21 cellular contexts compared by ENCODE assay signal in the genomic region with DNA sequence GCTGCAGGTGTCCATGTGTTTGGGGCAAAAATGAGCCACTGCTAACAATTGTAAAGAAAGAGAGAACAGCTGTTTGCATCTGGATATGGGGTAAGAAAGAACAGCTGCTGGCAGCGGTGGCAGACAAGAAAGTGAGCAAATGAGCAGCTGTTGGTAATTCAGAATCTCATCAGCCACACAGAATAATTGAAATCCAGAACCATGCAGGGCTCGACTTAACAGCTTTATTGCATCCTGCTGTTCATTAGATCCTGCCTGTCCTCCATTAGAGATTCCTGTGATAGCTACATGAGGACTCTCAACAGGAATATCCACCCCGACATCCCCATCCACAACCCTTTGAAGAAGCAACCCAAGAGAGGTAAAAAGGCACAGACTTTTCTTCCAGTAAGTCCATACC.
DNase-seq lines count a peak whose midpoint lies in the region; ATAC-seq, FAIRE-seq and TF ChIP-seq lines count a peak whose summit lies in the region.
"Had no signal": no experiment of that assay in that cellular context is flagged by ENCODE, and none has a peak within 500 bp of the region (broad histone marks: within the 10 kb centered on the region; RNA-seq: fewer than 3 reads in every experiment).

No MANE protein-coding gene starts in this region.

- POLR2A ChIA-PET in SK-N-SH (lab: Yijun Ruan, JAX): no interaction called here
- POLR2A ChIA-PET in K562 (lab: Yijun Ruan, JAX): no interaction called here

- in situ Hi-C loops in K562 (cut with MboI): loop anchor here (10.0 kb wide), 1 partner anchor 175 kb away; no protein-coding TSS in a partner anchor

- H3K27ac ChIP-seq in SK-N-SH (ENCODE audit: low read depth in 2 of 2, low read length in 1 of 2): peak overlapping the region in 1 of 2 experiments; percentile 58; a peak in 1 of 4 replicates
- no peak overlapping the region for H3K27ac ChIP-seq in K562 (ENCODE audit: extremely low read depth, low read depth, low read length)
- H3K27ac ChIP-seq in mesendoderm (ENCODE audit: low read depth, low read length): no peak overlapping the region
- H3K27ac ChIP-seq: BLaER1 treated with 17β-estradiol and CSF1 and Interleukin-3, amounts not matched to agents 10 nM and 100 nM had no signal

- TF ChIP-seq POLR2A in K562 (conservative IDR thresholded peaks at IDR 0.05): no peak

- TF ChIP-seq EP300 in SK-N-SH (IDR thresholded peaks at IDR 0.05; ENCODE audit: borderline replicate concordance in 1 of 2, low read depth in 1 of 2, low read length in 1 of 2) (peak in 1 of 2 experiments; percentile 67; a peak in 1 of 4 replicates), K562 (IDR thresholded peaks at IDR 0.05; ENCODE audit: low read length) (no peak)

- H2BK5ac ChIP-seq in mesendoderm (ENCODE audit: low read length): no peak overlapping the region

- H3K4me3 Mint-ChIP-seq in activated T-helper 1 cell treated with anti-CD3 and anti-CD28 coated beads, Interleukin-12 subunit alpha, Interleukin-12 subunit beta, Interleukin-2, Interleukin-4 antibody, amounts not matched to agents 30 ng/mL and 10 ng/mL and 1 ng/mL, durations not matched to agents 14 hours and 24 hours and 36 hours: no peak overlapping the region
- H3K4me3 Mint-ChIP-seq: B cell; CD8-positive, alpha-beta T cell; IgD-negative memory B cell had no signal

- no peaks in the 10 kb centered on the region for H3K9me1 ChIP-seq in K562 (ENCODE audit: control insufficient read depth, insufficient read depth, low read length)

- H4K8ac ChIP-seq in mesendoderm (ENCODE audit: low read depth, low read length): no peak overlapping the region

- H3K9me2 ChIP-seq in SK-N-SH: no peaks in the 10 kb centered on the region

- no peaks in the 10 kb centered on the region for H3K27me3 Mint-ChIP-seq in activated T-helper 1 cell treated with anti-CD3 and anti-CD28 coated beads, Interleukin-12 subunit alpha, Interleukin-12 subunit beta, Interleukin-2, Interleukin-4 antibody, amounts not matched to agents 30 ng/mL and 10 ng/mL and 1 ng/mL, durations not matched to agents 14 hours and 24 hours and 36 hours (ENCODE audit: insufficient read depth)

- ATAC-seq in SK-N-SH treated with all-trans-retinoic acid at 6 μM for 48 hours: no peak
- no peak for ATAC-seq in K562
- no peak for ATAC-seq in HG03039 (IDR thresholded peaks at IDR 0.05; ENCODE audit: unreplicated experiment)
- ATAC-seq: CD8-positive, alpha-beta T cell had no signal

- no peaks in the 10 kb centered on the region for H3K27me3 ChIP-seq in SK-N-SH (ENCODE audit: insufficient read depth)
- H3K27me3 ChIP-seq in K562 (ENCODE audit: control insufficient read depth in 2 of 2, insufficient read depth in 2 of 2, low read length in 2 of 2): no peaks in the 10 kb centered on the region
- H3K27me3 ChIP-seq in mesendoderm (ENCODE audit: insufficient read depth, low read length, poor library complexity): no peaks in the 10 kb centered on the region
- H3K27me3 ChIP-seq: BLaER1 treated with 17β-estradiol and CSF1 and Interleukin-3, amounts not matched to agents 10 nM and 100 nM had no signal

- no peak overlapping the region for H2AFZ ChIP-seq in SK-N-SH (ENCODE audit: low read depth)
- H2AFZ ChIP-seq in K562 (ENCODE audit: low read depth, low read length): peak overlapping the region; percentile 70

- peak overlapping the region; percentile 39 for H3K18ac ChIP-seq in mesendoderm (ENCODE audit: low read length)

- H2BK15ac ChIP-seq in mesendoderm (replicated peaks; ENCODE audit: low read depth): no peak overlapping the region

- H3F3A ChIP-seq in SK-N-SH (replicated peaks; ENCODE audit: insufficient read depth): no peaks in the 10 kb centered on the region

- H4K20me1 ChIP-seq in SK-N-SH (ENCODE audit: insufficient read depth) (no peaks in the 10 kb centered on the region), K562 (replicated peaks; ENCODE audit: control insufficient read depth, insufficient read depth, low read length) (no peaks in the 10 kb centered on the region)
- H4K20me1 ChIP-seq: BLaER1 treated with 17β-estradiol and CSF1 and Interleukin-3, amounts not matched to agents 10 nM and 100 nM had no signal

- H3K56ac ChIP-seq in mesendoderm (ENCODE audit: low read length): no peak overlapping the region

- H2BK120ac ChIP-seq in mesendoderm (ENCODE audit: low read depth, low read length): no peak overlapping the region

- H3K9me3 ChIP-seq in SK-N-SH: no peaks in the 10 kb centered on the region
- H3K9me3 ChIP-seq in K562 (replicated peaks; ENCODE audit: control insufficient read depth, insufficient read depth, low read depth, low read length): no peaks in the 10 kb centered on the region
- H3K9me3 ChIP-seq: BLaER1 treated with 17β-estradiol and CSF1 and Interleukin-3, amounts not matched to agents 10 nM and 100 nM; HAP-1 had no signal

- H3K4me1 Mint-ChIP-seq in activated T-helper 1 cell treated with anti-CD3 and anti-CD28 coated beads, Interleukin-12 subunit alpha, Interleukin-12 subunit beta, Interleukin-2, Interleukin-4 antibody, amounts not matched to agents 30 ng/mL and 10 ng/mL and 1 ng/mL, durations not matched to agents 14 hours and 24 hours and 36 hours (ENCODE audit: low read depth): no peaks in the 10 kb centered on the region
- H3K4me1 Mint-ChIP-seq: B cell had no signal

- intact Hi-C loops in K562 (cut with micrococcal nuclease): no loop called here
- intact Hi-C loops in activated T-helper 1 cell treated with anti-CD3 and anti-CD28 coated beads, Interleukin-12 subunit alpha, Interleukin-12 subunit beta, Interleukin-2, Interleukin-4 antibody, amounts not matched to agents 30 ng/mL and 10 ng/mL and 1 ng/mL, durations not matched to agents 14 hours and 24 hours and 36 hours (cut with micrococcal nuclease): no loop called here

- H3K4me1 ChIP-seq in SK-N-SH (ENCODE audit: control insufficient read depth in 1 of 2, insufficient read depth in 2 of 2, low read depth in 1 of 2, low read length in 1 of 2) (peaks cover 0 to 9% of the 10 kb centered on the region in 2 experiments; a peak in 2 of 4 replicates), K562 (replicated peaks in 1 of 2; ENCODE audit: control insufficient read depth in 2 of 2, insufficient read depth in 2 of 2, low read length in 2 of 2) (peaks cover 0 to 9% of the 10 kb centered on the region in 2 experiments; a peak in 2 of 5 replicates), mesendoderm (ENCODE audit: control insufficient read depth, low read depth, low read length) (no peaks in the 10 kb centered on the region)
- H3K4me1 ChIP-seq: BLaER1 treated with 17β-estradiol and CSF1 and Interleukin-3, amounts not matched to agents 10 nM and 100 nM; HAP-1 had no signal

- DNase-seq in SK-N-SH: no peak
- DNase-seq in NCI-H524 treated with DMSO at 0.1 percent for 48 hours (lab: John Stamatoyannopoulos, UW): peak; percentile 40
- no peak for DNase-seq in K562 (ENCODE audit: extremely low read depth in 1 of 4, low spot score in 3 of 4)
- peak; percentile 51 for DNase-seq in mesendoderm
- no peak for DNase-seq in GM20000 (ENCODE audit: low spot score)
- no peak for DNase-seq in activated T-helper 1 cell treated with anti-CD3 and anti-CD28 coated beads, Interleukin-12 subunit alpha, Interleukin-12 subunit beta, Interleukin-2, Interleukin-4 antibody, amounts not matched to agents 30 ng/mL and 10 ng/mL and 1 ng/mL, durations not matched to agents 14 hours and 24 hours and 36 hours (ENCODE audit: low spot score)
- DNase-seq: 8988T; Calu3; CD8-positive, alpha-beta T cell; DMS79; GDM1; KG1 had no signal

- no peak overlapping the region for H4K5ac ChIP-seq in mesendoderm (ENCODE audit: low read length)

- FAIRE-seq in K562 (lab: Jason Lieb, UNC): no peak
- FAIRE-seq: GM12892, GM18507, HTR-8/SVneo had no signal

- CTCF ChIA-PET in SK-N-SH (lab: Yijun Ruan, JAX): interaction anchor here (1.0 to 1.4 kb wide), 2 partner anchors 22 to 172 kb away, joined by 3 to 6 read pairs; no protein-coding TSS in a partner anchor
- CTCF ChIA-PET in K562 (lab: Yijun Ruan, JAX; ENCODE audit: low intra/inter-chr PET ratio): no interaction called here

- H3K79me2 ChIP-seq in SK-N-SH (ENCODE audit: insufficient read depth) (no peaks in the 10 kb centered on the region), K562 (ENCODE audit: control insufficient read depth, insufficient read depth, low read length) (no peaks in the 10 kb centered on the region), mesendoderm (ENCODE audit: control insufficient read depth, insufficient read depth, low read length) (no peaks in the 10 kb centered on the region)

- H3K9me3 Mint-ChIP-seq in activated T-helper 1 cell treated with anti-CD3 and anti-CD28 coated beads, Interleukin-12 subunit alpha, Interleukin-12 subunit beta, Interleukin-2, Interleukin-4 antibody, amounts not matched to agents 30 ng/mL and 10 ng/mL and 1 ng/mL, durations not matched to agents 14 hours and 24 hours and 36 hours: no peaks in the 10 kb centered on the region

- no peak overlapping the region for H3K4me2 ChIP-seq in SK-N-SH
- H3K4me2 ChIP-seq in K562 (ENCODE audit: insufficient read depth, low read length): no peak overlapping the region
- no peak overlapping the region for H3K4me2 ChIP-seq in mesendoderm (ENCODE audit: low read length)
- H3K4me2 ChIP-seq: BLaER1 treated with 17β-estradiol and CSF1 and Interleukin-3, amounts not matched to agents 10 nM and 100 nM had no signal

- H3K36me3 Mint-ChIP-seq in activated T-helper 1 cell treated with anti-CD3 and anti-CD28 coated beads, Interleukin-12 subunit alpha, Interleukin-12 subunit beta, Interleukin-2, Interleukin-4 antibody, amounts not matched to agents 30 ng/mL and 10 ng/mL and 1 ng/mL, durations not matched to agents 14 hours and 24 hours and 36 hours (ENCODE audit: low read depth): no peaks in the 10 kb centered on the region
- H3K36me3 Mint-ChIP-seq: CD8-positive, alpha-beta T cell; IgD-negative memory B cell had no signal

- TF ChIP-seq RAD21 in SK-N-SH (IDR thresholded peaks at IDR 0.05; ENCODE audit: low read length) (no peak), K562 (CRISPR knock-in tag; conservative IDR thresholded peaks at IDR 0.05 in 1 of 2, IDR thresholded peaks at IDR 0.05 in 1 of 2) (no peak)

- 33% methylated on average over 3 of the region's 3 CpGs for WGBS in SK-N-SH (ENCODE audit: low lambda C conversion rate)
- 49% methylated on average over 3 of the region's 3 CpGs for WGBS in K562 (ENCODE audit: insufficient coverage, low coverage, missing lambda C conversion rate)
- no CpG with 5 or more reads among the region's 3 CpGs for WGBS in mesendoderm (ENCODE audit: extremely low coverage, insufficient coverage, low lambda C conversion rate)

- no peak overlapping the region for H3K9ac ChIP-seq in SK-N-SH
- H3K9ac ChIP-seq in K562 (ENCODE audit: insufficient read depth in 1 of 2, low read depth in 2 of 2, low read length in 2 of 2): no peak overlapping the region
- no peak overlapping the region for H3K9ac ChIP-seq in mesendoderm (ENCODE audit: low read length)
- H3K9ac ChIP-seq: BLaER1 treated with 17β-estradiol and CSF1 and Interleukin-3, amounts not matched to agents 10 nM and 100 nM had no signal

- no TSS peak for BruUV-seq in K562 (replicated peaks; lab: Mats Ljungman, UMichigan)

- H3K36me3 ChIP-seq in SK-N-SH (replicated peaks in 1 of 2; ENCODE audit: control insufficient read depth in 1 of 2, insufficient read depth in 2 of 2, low read length in 1 of 2) (no peaks in the 10 kb centered on the region), K562 (ENCODE audit: control insufficient read depth, insufficient read depth, low read length) (no peaks in the 10 kb centered on the region), mesendoderm (ENCODE audit: control insufficient read depth, insufficient read depth, low read length) (no peaks in the 10 kb centered on the region)
- H3K36me3 ChIP-seq: BLaER1 treated with 17β-estradiol and CSF1 and Interleukin-3, amounts not matched to agents 10 nM and 100 nM; HAP-1 had no signal

- no peak overlapping the region for H3K27ac Mint-ChIP-seq in activated T-helper 1 cell treated with anti-CD3 and anti-CD28 coated beads, Interleukin-12 subunit alpha, Interleukin-12 subunit beta, Interleukin-2, Interleukin-4 antibody, amounts not matched to agents 30 ng/mL and 10 ng/mL and 1 ng/mL, durations not matched to agents 14 hours and 24 hours and 36 hours
- H3K27ac Mint-ChIP-seq: B cell; CD8-positive, alpha-beta T cell; IgD-negative memory B cell had no signal

- no peak overlapping the region for H2AK5ac ChIP-seq in mesendoderm (ENCODE audit: low read length)

- TF ChIP-seq CTCF in SK-N-SH (IDR thresholded peaks at IDR 0.05): no peak
- TF ChIP-seq CTCF in K562 (IDR thresholded peaks at IDR 0.05 in 2 of 3, conservative IDR thresholded peaks at IDR 0.05 in 1 of 3; ENCODE audit: insufficient read depth in 2 of 3, low read depth in 1 of 3, low read length in 3 of 3): no peak
- TF ChIP-seq CTCF in GM20000 (IDR thresholded peaks at IDR 0.05; ENCODE audit: extremely low read depth, missing control alignments): no peak

- no peaks in the 10 kb centered on the region for H3K79me1 ChIP-seq in mesendoderm (ENCODE audit: low read length)

- no peak overlapping the region for H3K4ac ChIP-seq in mesendoderm (ENCODE audit: low read depth, low read length)

- H3K4me3 ChIP-seq in SK-N-SH (ENCODE audit: low read depth in 2 of 2, low read length in 1 of 2) (no peak overlapping the region), K562 (no peak overlapping the region), mesendoderm (ENCODE audit: low read length) (no peak overlapping the region)
- H3K4me3 ChIP-seq: BLaER1 treated with 17β-estradiol and CSF1 and Interleukin-3, amounts not matched to agents 10 nM and 100 nM; HAP-1 had no signal

- H3K23ac ChIP-seq in mesendoderm (ENCODE audit: low read length): no peak overlapping the region

Comparison
In these comparisons a context has a peak if more than half of its experiments do, and no peak if none do; other contexts are left out.
1. DNase-seq: peak in NCI-H524 treated with DMSO at 0.1 percent for 48 hours (single experiment) and mesendoderm (single experiment); none in SK-N-SH (single experiment), K562 (0 of 4), GM20000 (single experiment) and activated T-helper 1 cell treated with anti-CD3 and anti-CD28 coated beads, Interleukin-12 subunit alpha, Interleukin-12 subunit beta, Interleukin-2, Interleukin-4 antibody, amounts not matched to agents 30 ng/mL and 10 ng/mL and 1 ng/mL, durations not matched to agents 14 hours and 24 hours and 36 hours (single experiment).
2. Of the 27 proteins assayed by ChIP-seq in both K562 and SK-N-SH: peak only in K562: none; only in SK-N-SH: RCOR1; in both: none; in neither: 25; mixed calls (peak in some experiments, not most) for 1.